12 cellular contexts compared by ENCODE assay signal in the genomic region with DNA sequence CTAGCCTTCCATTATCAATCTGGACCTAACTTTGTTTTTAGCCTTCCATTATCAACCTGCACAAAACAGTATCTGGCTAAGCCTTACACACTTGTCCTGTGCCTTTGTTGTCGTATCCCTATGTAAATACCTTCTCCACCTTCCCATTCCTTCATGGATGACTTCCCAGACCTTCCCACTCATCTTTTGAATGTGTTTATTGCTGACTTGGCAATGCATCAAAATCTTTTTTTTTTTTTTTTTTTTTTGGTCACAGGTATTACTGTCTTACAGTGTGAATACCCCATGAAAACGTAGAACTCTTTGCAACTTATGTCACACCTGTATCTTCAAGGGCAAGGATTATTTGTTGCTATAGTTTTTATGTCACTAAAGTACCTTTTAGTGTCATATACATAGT.
"Had no signal": no experiment of that assay in that cellular context is flagged by ENCODE, and none has a peak within 500 bp of the region (broad histone marks: within the 10 kb centered on the region; RNA-seq: fewer than 3 reads in every experiment).

No MANE protein-coding gene starts in this region.

- H3K4me3 Mint-ChIP-seq: activated naive CD8-positive, alpha-beta T cell treated with anti-CD3 and anti-CD28 coated beads for 36 hours; activated T-cell treated with anti-CD3 and anti-CD28 coated beads, Interleukin-2, amount 50 U/mL, for 24 hours; neural crest cell had no signal

- H3K9me3 ChIP-seq: heart left ventricle had no signal

- H3K27me3 Mint-ChIP-seq: activated naive CD8-positive, alpha-beta T cell treated with anti-CD3 and anti-CD28 coated beads for 36 hours; activated T-cell treated with anti-CD3 and anti-CD28 coated beads, Interleukin-2, amount 50 U/mL, for 24 hours had no signal

- H3K9me3 Mint-ChIP-seq: activated T-cell treated with anti-CD3 and anti-CD28 coated beads, Interleukin-2, amount 50 U/mL, for 24 hours had no signal

- H3K27ac ChIP-seq: brain microvascular endothelial cell, heart left ventricle had no signal

- H3K27ac Mint-ChIP-seq: activated naive CD8-positive, alpha-beta T cell treated with anti-CD3 and anti-CD28 coated beads for 36 hours; activated T-cell treated with anti-CD3 and anti-CD28 coated beads, Interleukin-2, amount 50 U/mL, for 24 hours had no signal

- H3K4me1 Mint-ChIP-seq: neural crest cell had no signal

- DNase-seq: activated CD4-positive, alpha-beta T cell treated with anti-CD3 and anti-CD28 coated beads, Interleukin-2, amount 50 U/mL, for 1 hour; activated CD4-positive, CD25-positive, alpha-beta regulatory T cell; activated gamma-delta T cell treated with Interleukin-2 at 50 U/mL for 16 hours; activated naive CD8-positive, alpha-beta T cell treated with anti-CD3 and anti-CD28 coated beads for 36 hours; activated T-cell treated with anti-CD3 and anti-CD28 coated beads, Interleukin-2, amount 50 U/mL, for 24 hours; brain microvascular endothelial cell; effector memory CD4-positive, alpha-beta T cell; heart left ventricle; kidney; posterior cingulate gyrus; right cardiac atrium had no signal

- H3K27me3 ChIP-seq: brain microvascular endothelial cell, heart left ventricle had no signal

- ATAC-seq: right cardiac atrium had no signal
